In the genomic region with DNA sequence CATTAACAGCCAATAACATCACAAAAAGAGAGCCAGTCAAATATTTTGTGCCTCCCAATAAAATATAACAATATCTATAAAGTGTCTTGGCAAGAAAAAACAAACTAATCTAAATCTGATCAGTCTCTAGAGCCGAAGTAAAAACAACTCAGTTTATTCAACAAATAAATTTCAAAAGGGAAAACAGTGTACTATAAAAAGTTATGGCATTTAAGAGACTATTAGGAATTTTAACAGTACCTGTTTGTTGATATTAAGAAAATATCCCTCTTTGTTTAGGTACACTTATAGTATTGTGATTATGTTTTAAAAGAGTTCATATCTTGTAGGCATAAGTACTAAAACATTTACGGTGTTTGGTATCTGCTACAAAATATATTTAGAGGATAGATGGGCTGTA, we compare ENCODE assay signal across 40 cellular contexts. TPM values are rescaled to one million over a fixed set of nuclear protein-coding genes. Genes with fewer than 3 reads are reported as not detected.
"Had no signal": no experiment of that assay in that cellular context is flagged by ENCODE, and none has a peak within 500 bp of the region (broad histone marks: within the 10 kb centered on the region; RNA-seq: fewer than 3 reads in every experiment).

No MANE protein-coding gene starts in this region.

- H3K36me3 ChIP-seq: adrenal gland, colonic mucosa, esophagus squamous epithelium, gastroesophageal sphincter, heart right ventricle, WERI-Rb-1 had no signal

- H3K4me1 ChIP-seq: adrenal gland, body of pancreas, esophagus squamous epithelium, gastroesophageal sphincter, heart right ventricle had no signal

- H3K36me3 Mint-ChIP-seq: activated CD4-positive, alpha-beta memory T cell treated with anti-CD3 and anti-CD28 coated beads for 36 hours; activated CD8-positive, alpha-beta memory T cell treated with anti-CD3 and anti-CD28 coated beads, Interleukin-2, amount 10 ng/mL, durations not matched to agents 7 days and 5 days; activated naive CD4-positive, alpha-beta T cell treated with anti-CD3 and anti-CD28 coated beads, Interleukin-2, amount 50 U/mL, for 24 hours; activated naive CD8-positive, alpha-beta T cell treated with anti-CD3 and anti-CD28 coated beads for 36 hours had no signal

- H3K27me3 Mint-ChIP-seq: activated B cell treated with CpG ODN at 0.5 μM for 24 hours; activated CD4-positive, alpha-beta memory T cell treated with anti-CD3 and anti-CD28 coated beads for 36 hours; activated naive CD8-positive, alpha-beta T cell treated with anti-CD3 and anti-CD28 coated beads, Interleukin-2, amount 50 U/mL, for 24 hours had no signal

- DNase-seq: activated B cell treated with CpG ODN at 0.5 μM for 24 hours; activated CD4-positive, alpha-beta memory T cell treated with anti-CD3 and anti-CD28 coated beads for 36 hours; activated CD4-positive, alpha-beta T cell treated with anti-CD3 and anti-CD28 coated beads, Interleukin-2, amount 10 ng/mL, durations not matched to agents 24 days and 14 days; activated CD8-positive, alpha-beta memory T cell treated with anti-CD3 and anti-CD28 coated beads, Interleukin-2, amount 10 ng/mL, durations not matched to agents 7 days and 5 days; activated CD8-positive, alpha-beta memory T cell treated with anti-CD3 and anti-CD28 coated beads, Interleukin-2, amount 50 U/mL, for 4 hours; activated CD8-positive, alpha-beta T cell treated with anti-CD3 and anti-CD28 coated beads, Interleukin-2, amount 10 ng/mL, durations not matched to agents 7 days and 5 days; activated effector memory CD4-positive, alpha-beta T cell treated with anti-CD3 and anti-CD28 coated beads, Interleukin-2, amount 50 U/mL, for 16 hours; activated naive CD4-positive, alpha-beta T cell treated with anti-CD3 and anti-CD28 coated beads for 36 hours; activated naive CD8-positive, alpha-beta T cell treated with anti-CD3 and anti-CD28 coated beads for 36 hours; activated naive CD8-positive, alpha-beta T cell treated with anti-CD3 and anti-CD28 coated beads, Interleukin-2, amount 50 U/mL, for 24 hours; activated T-cell treated with anti-CD3 and anti-CD28 coated beads, Interleukin-2, amount 50 U/mL, for 1 hour; activated T-cell treated with anti-CD3 and anti-CD28 coated beads, Interleukin-2, amount 50 U/mL, for 48 hours; adrenal gland; amygdala; aorta; body of pancreas; caudate nucleus; colonic mucosa; effector CD8-positive, alpha-beta T cell; esophagus squamous epithelium; foreskin melanocyte; heart right ventricle; T-helper 2 cell; WERI-Rb-1 had no signal

- H3K9me3 ChIP-seq: adrenal gland, body of pancreas, colonic mucosa, esophagus squamous epithelium, gastroesophageal sphincter, heart right ventricle had no signal

- H3K27ac ChIP-seq: adrenal gland, body of pancreas, colonic mucosa, epithelial cell of prostate, esophagus squamous epithelium, gastroesophageal sphincter, heart right ventricle, WERI-Rb-1 had no signal

- H3K27ac Mint-ChIP-seq: activated B cell treated with CpG ODN at 0.5 μM for 24 hours; activated CD4-positive, alpha-beta memory T cell treated with anti-CD3 and anti-CD28 coated beads for 36 hours; activated CD4-positive, alpha-beta T cell treated with anti-CD3 and anti-CD28 coated beads, Interleukin-2, amount 10 ng/mL, durations not matched to agents 24 days and 14 days; activated CD8-positive, alpha-beta memory T cell treated with anti-CD3 and anti-CD28 coated beads, Interleukin-2, amount 10 ng/mL, durations not matched to agents 7 days and 5 days; activated CD8-positive, alpha-beta T cell treated with anti-CD3 and anti-CD28 coated beads, Interleukin-2, amount 10 ng/mL, durations not matched to agents 7 days and 5 days; activated naive CD4-positive, alpha-beta T cell treated with anti-CD3 and anti-CD28 coated beads for 36 hours; activated naive CD4-positive, alpha-beta T cell treated with anti-CD3 and anti-CD28 coated beads, Interleukin-2, amount 50 U/mL, for 24 hours; activated naive CD8-positive, alpha-beta T cell treated with anti-CD3 and anti-CD28 coated beads for 36 hours; activated naive CD8-positive, alpha-beta T cell treated with anti-CD3 and anti-CD28 coated beads, Interleukin-2, amount 50 U/mL, for 24 hours; activated T-helper 1 cell treated with anti-CD3 and anti-CD28 coated beads, Interleukin-12 subunit alpha, Interleukin-12 subunit beta, Interleukin-2, Interleukin-4 antibody, amounts not matched to agents 30 ng/mL and 10 ng/mL and 1 ng/mL, durations not matched to agents 14 hours and 24 hours and 36 hours; activated T-helper 2 cell treated with anti-CD3 and anti-CD28 coated beads, Interferon-gamma antibody, Interleukin-2, Interleukin-4, amounts not matched to agents 10 μg/mL and 5 μg/mL and 100 μg/mL, durations not matched to agents 14 hours and 24 hours and 36 hours had no signal

- H3K4me3 Mint-ChIP-seq: activated B cell treated with CpG ODN at 0.5 μM for 24 hours; activated CD4-positive, alpha-beta memory T cell treated with anti-CD3 and anti-CD28 coated beads for 36 hours; activated CD4-positive, alpha-beta T cell treated with anti-CD3 and anti-CD28 coated beads, Interleukin-2, amount 10 ng/mL, durations not matched to agents 24 days and 14 days; activated CD8-positive, alpha-beta memory T cell treated with anti-CD3 and anti-CD28 coated beads, Interleukin-2, amount 10 ng/mL, durations not matched to agents 7 days and 5 days; activated CD8-positive, alpha-beta T cell treated with anti-CD3 and anti-CD28 coated beads, Interleukin-2, amount 10 ng/mL, durations not matched to agents 7 days and 5 days; activated naive CD4-positive, alpha-beta T cell treated with anti-CD3 and anti-CD28 coated beads for 36 hours; activated naive CD4-positive, alpha-beta T cell treated with anti-CD3 and anti-CD28 coated beads, Interleukin-2, amount 50 U/mL, for 24 hours; activated naive CD8-positive, alpha-beta T cell treated with anti-CD3 and anti-CD28 coated beads for 36 hours; activated naive CD8-positive, alpha-beta T cell treated with anti-CD3 and anti-CD28 coated beads, Interleukin-2, amount 50 U/mL, for 24 hours; activated T-helper 1 cell treated with anti-CD3 and anti-CD28 coated beads, Interleukin-12 subunit alpha, Interleukin-12 subunit beta, Interleukin-2, Interleukin-4 antibody, amounts not matched to agents 30 ng/mL and 10 ng/mL and 1 ng/mL, durations not matched to agents 14 hours and 24 hours and 36 hours had no signal

- ATAC-seq: activated CD4-positive, CD25-positive, alpha-beta regulatory T cell treated with anti-CD3 and anti-CD28 coated beads, Interleukin-2, amount 50 U/mL, for 24 hours; activated CD8-positive, alpha-beta memory T cell treated with anti-CD3 and anti-CD28 coated beads, Interleukin-2, amount 10 ng/mL, durations not matched to agents 7 days and 5 days; activated CD8-positive, alpha-beta T cell treated with anti-CD3 and anti-CD28 coated beads, Interleukin-2, amount 10 ng/mL, durations not matched to agents 7 days and 5 days; activated naive CD8-positive, alpha-beta T cell treated with anti-CD3 and anti-CD28 coated beads, Interleukin-2, amount 50 U/mL, for 24 hours; body of pancreas; gastroesophageal sphincter; heart right ventricle had no signal

- FAIRE-seq: endometrium, endothelial cell of umbilical vein had no signal

- H3K9me3 Mint-ChIP-seq: activated B cell treated with CpG ODN at 0.5 μM for 24 hours; activated CD4-positive, alpha-beta memory T cell treated with anti-CD3 and anti-CD28 coated beads for 36 hours; activated CD4-positive, alpha-beta T cell treated with anti-CD3 and anti-CD28 coated beads, Interleukin-2, amount 10 ng/mL, durations not matched to agents 24 days and 14 days; activated naive CD4-positive, alpha-beta T cell treated with anti-CD3 and anti-CD28 coated beads for 36 hours; activated naive CD4-positive, alpha-beta T cell treated with anti-CD3 and anti-CD28 coated beads, Interleukin-2, amount 50 U/mL, for 24 hours; activated naive CD8-positive, alpha-beta T cell treated with anti-CD3 and anti-CD28 coated beads for 36 hours; activated naive CD8-positive, alpha-beta T cell treated with anti-CD3 and anti-CD28 coated beads, Interleukin-2, amount 50 U/mL, for 24 hours; activated T-helper 1 cell treated with anti-CD3 and anti-CD28 coated beads, Interleukin-12 subunit alpha, Interleukin-12 subunit beta, Interleukin-2, Interleukin-4 antibody, amounts not matched to agents 30 ng/mL and 10 ng/mL and 1 ng/mL, durations not matched to agents 14 hours and 24 hours and 36 hours; activated T-helper 2 cell treated with anti-CD3 and anti-CD28 coated beads, Interferon-gamma antibody, Interleukin-2, Interleukin-4, amounts not matched to agents 10 μg/mL and 5 μg/mL and 100 μg/mL, durations not matched to agents 14 hours and 24 hours and 36 hours had no signal

- H3K4me3 ChIP-seq: adrenal gland, body of pancreas, colonic mucosa, esophagus squamous epithelium, gastroesophageal sphincter, heart right ventricle had no signal

- H3K27me3 ChIP-seq: adrenal gland, body of pancreas, colonic mucosa, esophagus squamous epithelium, gastroesophageal sphincter had no signal

- H3K4me1 Mint-ChIP-seq: activated B cell treated with CpG ODN at 0.5 μM for 24 hours; activated naive CD8-positive, alpha-beta T cell treated with anti-CD3 and anti-CD28 coated beads for 36 hours; activated naive CD8-positive, alpha-beta T cell treated with anti-CD3 and anti-CD28 coated beads, Interleukin-2, amount 50 U/mL, for 24 hours had no signal

RNA-seq across cellular contexts. Expression of gene LHX9, which starts 51.4 kb away (rescaled TPM):
- total RNA-seq: activated B cell treated with CpG ODN at 0.5 μM for 24 hours; activated CD4-positive, alpha-beta memory T cell treated with anti-CD3 and anti-CD28 coated beads for 36 hours; activated CD8-positive, alpha-beta memory T cell treated with anti-CD3 and anti-CD28 coated beads for 36 hours; activated CD8-positive, alpha-beta T cell treated with anti-CD3 and anti-CD28 coated beads, Interleukin-2, amount 10 ng/mL, durations not matched to agents 7 days and 5 days; activated naive CD4-positive, alpha-beta T cell treated with anti-CD3 and anti-CD28 coated beads for 36 hours; activated naive CD8-positive, alpha-beta T cell treated with anti-CD3 and anti-CD28 coated beads for 36 hours; activated T-helper 1 cell treated with anti-CD3 and anti-CD28 coated beads, Interleukin-12 subunit alpha, Interleukin-12 subunit beta, Interleukin-2, Interleukin-4 antibody, amounts not matched to agents 30 ng/mL and 10 ng/mL and 1 ng/mL, durations not matched to agents 14 hours and 24 hours and 36 hours; body of pancreas; chondrocyte; dermis microvascular lymphatic vessel endothelial cell; endothelial cell of umbilical vein; esophagus squamous epithelium; fibroblast of lung; fibroblast of villous mesenchyme; gastroesophageal sphincter; glomerular endothelial cell; T-helper 1 cell treated with Interleukin-12 subunit alpha and Interleukin-12 subunit beta and Interleukin-4 antibody, amounts not matched to agents 30 ng/mL and 1 ng/mL, for 36 hours had no signal
- polyA plus RNA-seq: endothelial cell of umbilical vein, esophagus, fibroblast of lung had no signal
